In genomic region chr7:2242541-2243482, GRCh38 we compare ENCODE assay signal across 8 cellular contexts. TPM values are rescaled to one million over a fixed set of nuclear protein-coding genes. Genes with fewer than 3 reads are reported as not detected.
A peak's percentile ranks its signal among the peaks of the same experiment; 100 is the strongest.
DNase-seq lines count a peak whose midpoint lies in the region; ATAC-seq and TF ChIP-seq lines count a peak whose summit lies in the region.

No MANE protein-coding gene starts in this region.

- H3K9ac ChIP-seq in SK-N-MC (ENCODE audit: insufficient read length), result peak overlapping the region; percentile 96

- no peaks in the 10 kb centered on the region for H3K27me3 Mint-ChIP-seq in naive thymus-derived CD8-positive, alpha-beta T cell

- H3K4me1 Mint-ChIP-seq in naive thymus-derived CD8-positive, alpha-beta T cell, result peaks cover 10 to 59% (median 28%) of the 10 kb centered on the region in 4 donors

- peak; percentile 13 for ATAC-seq in HG03432 (IDR thresholded peaks at IDR 0.05; ENCODE audit: unreplicated experiment)
- ATAC-seq in naive thymus-derived CD8-positive, alpha-beta T cell, result peak; percentile 54 to 64
- no peak for ATAC-seq in HG03378 (IDR thresholded peaks at IDR 0.05; ENCODE audit: unreplicated experiment)
- no peak for ATAC-seq in GM21529 (IDR thresholded peaks at IDR 0.05; ENCODE audit: unreplicated experiment)

- H3K27ac ChIP-seq in SK-N-MC (peak overlapping the region; percentile 21; the same call in 1 of the 2 replicates), dorsolateral prefrontal cortex (peak overlapping the region in 19 of 59 donors; percentile 15 to 84 (median 53))

- H3K36me3 Mint-ChIP-seq in naive thymus-derived CD8-positive, alpha-beta T cell, result peaks cover 0 to 19% (median 0%) of the 10 kb centered on the region in 3 donors

- POLR2A ChIA-PET in naive thymus-derived CD8-positive, alpha-beta T cell (lab: Charles Lee), result interaction anchor here (0.8 to 1.5 kb wide), 4 partner anchors 10 to 268 kb away, joined by 3 to 5 read pairs (median 4); partner anchors contain the start of gene MAD1L1

- H3K9me3 Mint-ChIP-seq in naive thymus-derived CD8-positive, alpha-beta T cell, result no peaks in the 10 kb centered on the region

- peak overlapping the region; percentile 86 to 97 (median 90) for H3K4me3 Mint-ChIP-seq in naive thymus-derived CD8-positive, alpha-beta T cell

- H3K4me3 ChIP-seq in SK-N-MC (peak overlapping the region; percentile 91), dorsolateral prefrontal cortex (peak overlapping the region; percentile 57 to 100 (median 94))

- peak overlapping the region; percentile 84 to 97 (median 92) for H3K27ac Mint-ChIP-seq in naive thymus-derived CD8-positive, alpha-beta T cell

- no peaks in the 10 kb centered on the region for H3K27me3 ChIP-seq in dorsolateral prefrontal cortex

- intact Hi-C loops in dorsolateral prefrontal cortex (cut with DNase I), result loop anchor here (5.0 to 10.0 kb wide), 3 partner anchors 69 to 282 kb away; partner anchors contain the start of genes EIF3B (in 2 of the 2) and SNX8 (in 2 of the 2)

- H3K9me3 ChIP-seq in SK-N-MC (ENCODE audit: low read depth, low read length), result no peaks in the 10 kb centered on the region

- peaks cover 19% of the 10 kb centered on the region for H3K36me3 ChIP-seq in SK-N-MC (ENCODE audit: insufficient read depth, low read length)

- TF ChIP-seq CTCF in dorsolateral prefrontal cortex (IDR thresholded peaks at IDR 0.05 in 54 of 56, conservative IDR thresholded peaks at IDR 0.05 in 2 of 56; ENCODE audit: low read depth in 1 of 56, partially characterized antibody in 56 of 56), result no peak

- DNase-seq in NCI-H2196 (lab: John Stamatoyannopoulos, UW; ENCODE audit: unreplicated experiment) (peak; percentile 10), NCI-H2196 treated with DMSO at 0.1 percent for 48 hours (lab: John Stamatoyannopoulos, UW; ENCODE audit: unreplicated experiment) (no peak), SK-N-MC (ENCODE audit: low read depth, low spot score) (no peak), dorsolateral prefrontal cortex (no peak)
- DNase-seq in naive thymus-derived CD8-positive, alpha-beta T cell, result peak in 3 of 10 donors; percentile 23 to 38 (median 35)

RNA-seq across cellular contexts. Expression of gene NUDT1, which starts 0.8 kb away (rescaled TPM):
- total RNA-seq in dorsolateral prefrontal cortex, result 10 to 100 TPM in 56 of 120 experiments, 1 to 10 TPM in 64; 2.3 to 17.6 (median 9.9) TPM
- total RNA-seq in naive thymus-derived CD8-positive, alpha-beta T cell, result 10 to 100 TPM; 17.1 to 18.5 TPM
- polyA plus RNA-seq in naive thymus-derived CD8-positive, alpha-beta T cell, result 10 to 100 TPM; 52.0 to 62.3 (median 53.7) TPM

RNA-seq across cellular contexts. Expression of gene MRM2, which starts 0.8 kb away (rescaled TPM):
- 10 to 100 TPM; 12.1 to 24.5 (median 18.5) TPM for total RNA-seq in dorsolateral prefrontal cortex
- total RNA-seq in naive thymus-derived CD8-positive, alpha-beta T cell, result 10 to 100 TPM; 16.3 to 18.2 TPM
- 10 to 100 TPM; 31.8 to 53.0 (median 42.5) TPM for polyA plus RNA-seq in naive thymus-derived CD8-positive, alpha-beta T cell

RNA-seq across cellular contexts. Expression of gene MAD1L1, which starts 10.1 kb away (rescaled TPM):
- total RNA-seq in dorsolateral prefrontal cortex, result 10 to 100 TPM; 28.2 to 60.7 (median 42.3) TPM
- 10 to 100 TPM; 84.5 to 95.9 TPM for total RNA-seq in naive thymus-derived CD8-positive, alpha-beta T cell
- polyA plus RNA-seq in naive thymus-derived CD8-positive, alpha-beta T cell, result 100 to 1,000 TPM; 146 to 243 (median 190) TPM

Comparison
In these comparisons a context has a peak if more than half of its experiments do, and no peak if none do; other contexts are left out.
1. ATAC-seq: peak in HG03432 (single experiment) and naive thymus-derived CD8-positive, alpha-beta T cell (2 of 2); none in HG03378 (single experiment) and GM21529 (single experiment).